9 cellular contexts compared by ENCODE assay signal in genomic region chr3:188749010-188749617, GRCh38.
A peak's percentile ranks its signal among the peaks of the same experiment; 100 is the strongest.
DNase-seq lines count a peak whose midpoint lies in the region; ATAC-seq and TF ChIP-seq lines count a peak whose summit lies in the region.
"Had no signal": no experiment of that assay in that cellular context is flagged by ENCODE, and none has a peak within 500 bp of the region (broad histone marks: within the 10 kb centered on the region; RNA-seq: fewer than 3 reads in every experiment).

No MANE protein-coding gene starts in this region.

- H3K27me3 ChIP-seq in OCI-LY3 (ENCODE audit: low read depth, low read length) = no peaks in the 10 kb centered on the region

- ATAC-seq in GM21786 (IDR thresholded peaks at IDR 0.05; ENCODE audit: unreplicated experiment) = no peak

- TF ChIP-seq CTCF in OCI-LY3 (IDR thresholded peaks at IDR 0.05; ENCODE audit: low read depth, low read length) = peak; percentile 85

- peak overlapping the region; percentile 15; the same call in 1 of the 2 replicates for H3K4me2 ChIP-seq in OCI-LY3 (ENCODE audit: low read length)
- H3K4me2 ChIP-seq: A549 had no signal

- peak overlapping the region; percentile 95 for H3K27ac ChIP-seq in OCI-LY3 (ENCODE audit: low read length)
- H3K27ac ChIP-seq: A549 had no signal

- DNase-seq in DMS53 (lab: John Stamatoyannopoulos, UW) (peak; percentile 39), DMS53 treated with DMSO at 0.1 percent for 48 hours (lab: John Stamatoyannopoulos, UW; ENCODE audit: unreplicated experiment) (no peak), kidney tubule cell (ENCODE audit: low spot score) (peak; percentile 24), anterior cingulate cortex (lab: John Stamatoyannopoulos, UW) (no peak)
- peak; percentile 15 for DNase-seq in activated effector memory CD4-positive, alpha-beta T cell treated with Interleukin-2 at 50 U/mL for 16 hours
- DNase-seq in stimulated activated naive CD4-positive, alpha-beta T cell treated with Interleukin-2 at 50 U/mL for 16 hours (lab: John Stamatoyannopoulos, UW) = peak; percentile 52

- H3K4me3 ChIP-seq in OCI-LY3 (ENCODE audit: low read length) = no peak overlapping the region
- H3K4me3 ChIP-seq: A549 had no signal

- no peaks in the 10 kb centered on the region for H3K79me2 ChIP-seq in OCI-LY3 (ENCODE audit: low read length)

- H4K20me1 ChIP-seq in OCI-LY3 (ENCODE audit: insufficient read depth, low read length) = no peaks in the 10 kb centered on the region

- peaks cover 6% of the 10 kb centered on the region for H3K36me3 ChIP-seq in OCI-LY3 (replicated peaks; ENCODE audit: low read depth, low read length)

- H3K4me1 ChIP-seq in OCI-LY3 (ENCODE audit: low read length) = peaks cover 98% of the 10 kb centered on the region

- H3K9me3 ChIP-seq in OCI-LY3 (ENCODE audit: insufficient read depth, low read length) = no peaks in the 10 kb centered on the region
- H3K9me3 ChIP-seq: A549 had no signal

- H2AFZ ChIP-seq in OCI-LY3 (ENCODE audit: low read depth, low read length) = no peak overlapping the region

- H3K9ac ChIP-seq in OCI-LY3 (ENCODE audit: low read length) = peak overlapping the region; percentile 88

Comparison
In these comparisons a context has a peak if more than half of its experiments do, and no peak if none do; other contexts are left out.
1. DNase-seq: peak in DMS53 (single experiment), activated effector memory CD4-positive, alpha-beta T cell treated with Interleukin-2 at 50 U/mL for 16 hours (single experiment), kidney tubule cell (single experiment) and stimulated activated naive CD4-positive, alpha-beta T cell treated with Interleukin-2 at 50 U/mL for 16 hours (single experiment); none in DMS53 treated with DMSO at 0.1 percent for 48 hours (single experiment) and anterior cingulate cortex (0 of 58).